24 cellular contexts compared by ENCODE assay signal in the genomic region with DNA sequence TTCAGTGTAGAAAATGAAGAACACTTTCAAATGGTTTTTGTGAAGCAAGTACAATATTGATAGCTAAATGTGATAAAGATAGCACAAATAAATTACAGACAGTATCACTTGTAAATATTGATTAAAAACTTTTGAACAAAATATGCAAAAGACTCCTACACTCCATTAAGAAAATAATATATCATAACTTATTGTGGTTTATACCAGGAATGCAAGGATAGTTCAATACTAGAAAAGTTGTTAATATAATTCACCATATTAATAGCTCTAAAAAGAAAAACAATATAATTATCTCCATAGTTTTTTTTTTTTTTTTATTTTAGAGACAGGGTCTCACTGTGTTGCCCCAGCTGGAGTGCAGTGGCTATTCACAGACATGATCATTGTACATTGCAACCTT.
"Had no signal": no experiment of that assay in that cellular context is flagged by ENCODE, and none has a peak within 500 bp of the region (broad histone marks: within the 10 kb centered on the region; RNA-seq: fewer than 3 reads in every experiment).

No MANE protein-coding gene starts in this region.

- H3K36me3 ChIP-seq: neural progenitor cell, ovary, right lobe of liver, sigmoid colon, stomach, thoracic aorta, thyroid gland, transverse colon, upper lobe of right lung, uterus had no signal

- H3K4me1 ChIP-seq: neural progenitor cell, parathyroid adenoma, psoas muscle, right lobe of liver, sigmoid colon, stomach, thyroid gland, transverse colon, upper lobe of right lung, uterus had no signal

- H3K9me3 ChIP-seq: ovary, right lobe of liver, thoracic aorta, thyroid gland had no signal

- H3K27ac ChIP-seq: neural progenitor cell, ovary, parathyroid adenoma, psoas muscle, right lobe of liver, sigmoid colon, stomach, thoracic aorta, thyroid gland, transverse colon, upper lobe of right lung, uterus had no signal

- FAIRE-seq: small intestine had no signal

- DNase-seq: natural killer cell; occipital lobe; ovary; posterior cingulate gyrus; psoas muscle; right cardiac atrium; right lobe of liver; sigmoid colon; small intestine; stimulated activated CD4-positive, alpha-beta T cell treated with anti-CD3 and anti-CD28 coated beads, Interleukin-15, amount 100 ng/mL, for 24 hours; stimulated activated CD4-positive, alpha-beta T cell treated with anti-CD3 and anti-CD28 coated beads, Interleukin-2, amount 100 ng/mL, for 24 hours; stimulated activated CD4-positive, alpha-beta T cell treated with anti-CD3 and anti-CD28 coated beads, Interleukin-2, amount 100 ng/mL, for 48 hours; stimulated activated CD4-positive, alpha-beta T cell treated with anti-CD3 and anti-CD28 coated beads, Interleukin-4, amount 100 ng/mL, for 24 hours; stimulated activated naive B cell treated with anti-CD40 and anti-IgM and Interleukin-4, amounts not matched to agents 10 μg/mL and 1 μg/mL and 100 μg/mL, for 72 hours; stimulated activated naive CD4-positive, alpha-beta T cell treated with Interleukin-2 at 50 U/mL for 16 hours; stomach; thyroid gland; transverse colon; upper lobe of right lung; uterus had no signal

- H3K4me3 ChIP-seq: neural progenitor cell, ovary, psoas muscle, right lobe of liver, sigmoid colon, stomach, thoracic aorta, thyroid gland, transverse colon, upper lobe of right lung, uterus had no signal

- H3K27me3 ChIP-seq: neural progenitor cell, ovary, right lobe of liver, sigmoid colon, stomach, thyroid gland, transverse colon, upper lobe of right lung, uterus had no signal

- ATAC-seq: natural killer cell; psoas muscle; right cardiac atrium; right lobe of liver; stimulated activated effector memory CD8-positive, alpha-beta T cell treated with anti-CD3 and anti-CD28 coated beads, Interleukin-12 subunit alpha, Interleukin-12 subunit beta, amount 100 ng/mL, for 72 hours; stimulated activated naive B cell treated with anti-CD40 and anti-IgM and Interleukin-4, amounts not matched to agents 10 μg/mL and 1 μg/mL and 100 μg/mL, for 72 hours; upper lobe of right lung had no signal
